Comparison of ENCODE assay signal across 1 cellular context in the genomic region with DNA sequence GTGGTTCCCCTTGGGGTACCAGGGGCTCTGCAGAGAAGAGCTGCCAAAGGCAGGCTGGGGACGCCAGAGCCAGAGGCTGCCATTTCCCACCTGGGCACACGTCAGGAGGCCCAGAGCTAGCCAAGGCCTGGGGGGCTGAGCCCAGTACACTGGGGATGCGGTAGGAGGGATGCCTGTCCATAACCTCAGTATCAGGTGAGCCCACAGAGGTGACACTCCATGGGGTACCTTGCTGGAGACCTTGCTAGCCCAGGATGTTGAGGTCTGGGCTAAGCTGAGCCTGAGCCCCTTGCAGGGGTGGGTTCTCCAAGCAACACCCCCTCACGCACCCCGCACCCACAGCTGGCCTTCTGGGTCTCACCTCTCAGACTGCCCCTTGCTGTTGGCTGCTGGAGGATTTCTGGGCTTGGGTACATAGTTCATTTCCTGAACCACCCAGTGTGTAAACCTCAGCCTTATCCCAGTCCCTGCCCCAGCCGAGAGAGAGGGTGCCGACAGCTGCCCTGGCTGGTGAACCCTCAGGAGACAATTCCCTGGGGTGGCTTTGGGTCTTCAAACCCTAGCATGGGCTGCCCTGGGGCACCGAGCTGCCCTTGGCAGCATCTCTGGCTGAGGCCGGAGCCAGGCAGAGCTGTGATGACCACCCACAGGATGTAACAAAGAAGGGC.
TF ChIP-seq lines count a peak whose summit lies in the region.

No MANE protein-coding gene starts in this region.

TF ChIP-seq in HepG2, 621 proteins besides CTCF, POLR2A, EP300 and RAD21 (continued from another document and continues in another):
- TF ChIP-seq, protein P1, sequence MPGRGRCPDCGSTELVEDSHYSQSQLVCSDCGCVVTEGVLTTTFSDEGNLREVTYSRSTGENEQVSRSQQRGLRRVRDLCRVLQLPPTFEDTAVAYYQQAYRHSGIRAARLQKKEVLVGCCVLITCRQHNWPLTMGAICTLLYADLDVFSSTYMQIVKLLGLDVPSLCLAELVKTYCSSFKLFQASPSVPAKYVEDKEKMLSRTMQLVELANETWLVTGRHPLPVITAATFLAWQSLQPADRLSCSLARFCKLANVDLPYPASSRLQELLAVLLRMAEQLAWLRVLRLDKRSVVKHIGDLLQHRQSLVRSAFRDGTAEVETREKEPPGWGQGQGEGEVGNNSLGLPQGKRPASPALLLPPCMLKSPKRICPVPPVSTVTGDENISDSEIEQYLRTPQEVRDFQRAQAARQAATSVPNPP (CRISPR knock-in tag; IDR thresholded peaks at IDR 0.05) = no peak
- TF ChIP-seq SMAD9 (CRISPR knock-in tag; IDR thresholded peaks at IDR 0.05) (no peak), ATF7-NPFF (CRISPR knock-in tag; IDR thresholded peaks at IDR 0.05; ENCODE audit: low read depth) (no peak), ZNF761 (CRISPR knock-in tag; conservative IDR thresholded peaks at IDR 0.05) (no peak), NR3C1 (CRISPR knock-in tag; IDR thresholded peaks at IDR 0.05) (no peak), ZNF382 (CRISPR knock-in tag; IDR thresholded peaks at IDR 0.05; ENCODE audit: borderline replicate concordance) (no peak), ZNF430 (CRISPR knock-in tag; IDR thresholded peaks at IDR 0.05) (no peak; the same call in 1 of the 2 replicates), ZFP82 (CRISPR knock-in tag; IDR thresholded peaks at IDR 0.05; ENCODE audit: borderline replicate concordance) (no peak), HNRNPUL1 (IDR thresholded peaks at IDR 0.05; ENCODE audit: low read depth, low read length) (no peak), SAFB2 (CRISPR knock-in tag; IDR thresholded peaks at IDR 0.05; ENCODE audit: borderline replicate concordance, low read depth) (no peak), NCOA1 (CRISPR knock-in tag; IDR thresholded peaks at IDR 0.05) (no peak), ZBTB8A (CRISPR knock-in tag; IDR thresholded peaks at IDR 0.05; ENCODE audit: borderline replicate concordance, low read depth) (no peak), TCF7 (IDR thresholded peaks at IDR 0.05; ENCODE audit: low read depth) (no peak), ZNF468 (CRISPR knock-in tag; IDR thresholded peaks at IDR 0.05) (no peak), ZNF562 (CRISPR knock-in tag; IDR thresholded peaks at IDR 0.05; ENCODE audit: borderline replicate concordance) (no peak), SUZ12 (IDR thresholded peaks at IDR 0.05; ENCODE audit: low read depth, low read length) (no peak), RBM39 (IDR thresholded peaks at IDR 0.05; ENCODE audit: low read depth, low read length, poor library complexity, severe bottlenecking) (no peak), NFYC (CRISPR knock-in tag; IDR thresholded peaks at IDR 0.05) (no peak), NAIF1 (CRISPR knock-in tag; IDR thresholded peaks at IDR 0.05; ENCODE audit: borderline replicate concordance) (no peak), IKZF4 (CRISPR knock-in tag; IDR thresholded peaks at IDR 0.05; ENCODE audit: borderline replicate concordance, low read depth, not compliant biosample characterization) (no peak), ZNF607 (CRISPR knock-in tag; IDR thresholded peaks at IDR 0.05; ENCODE audit: borderline replicate concordance) (no peak), ZNF138 (CRISPR knock-in tag; IDR thresholded peaks at IDR 0.05; ENCODE audit: low read depth) (no peak), ZSCAN9 (CRISPR knock-in tag; IDR thresholded peaks at IDR 0.05; ENCODE audit: borderline replicate concordance) (no peak; the same call in 1 of the 2 replicates), ISX (CRISPR knock-in tag; conservative IDR thresholded peaks at IDR 0.05) (no peak), NCOR1 (IDR thresholded peaks at IDR 0.05; ENCODE audit: borderline replicate concordance, low read length) (no peak), ZNF703 (CRISPR knock-in tag; IDR thresholded peaks at IDR 0.05; ENCODE audit: borderline replicate concordance) (no peak), ZNF563 (CRISPR knock-in tag; IDR thresholded peaks at IDR 0.05) (no peak; the same call in 1 of the 2 replicates), MED1 (CRISPR knock-in tag; IDR thresholded peaks at IDR 0.05) (peak; percentile 81), ZKSCAN1 (IDR thresholded peaks at IDR 0.05; ENCODE audit: low read length) (no peak), ZNF614 (CRISPR knock-in tag; IDR thresholded peaks at IDR 0.05; ENCODE audit: borderline replicate concordance) (no peak; the same call in 1 of the 2 replicates), ZC3H13 (CRISPR knock-in tag; IDR thresholded peaks at IDR 0.05) (no peak), ZNF550 (CRISPR knock-in tag; IDR thresholded peaks at IDR 0.05; ENCODE audit: borderline replicate concordance) (no peak), PLRG1 (conservative IDR thresholded peaks at IDR 0.05) (no peak), SATB2 (CRISPR knock-in tag; IDR thresholded peaks at IDR 0.05) (no peak), ZNF124 (CRISPR knock-in tag; IDR thresholded peaks at IDR 0.05) (no peak), CBX5 (CRISPR knock-in tag; IDR thresholded peaks at IDR 0.05; ENCODE audit: borderline replicate concordance) (no peak), ZNF776 (CRISPR knock-in tag; IDR thresholded peaks at IDR 0.05) (no peak), JUN (CRISPR knock-in tag; IDR thresholded peaks at IDR 0.05) (no peak), CREM (IDR thresholded peaks at IDR 0.05) (no peak), CREM (CRISPR knock-in tag; IDR thresholded peaks at IDR 0.05) (no peak)
- TF ChIP-seq, protein P2, sequence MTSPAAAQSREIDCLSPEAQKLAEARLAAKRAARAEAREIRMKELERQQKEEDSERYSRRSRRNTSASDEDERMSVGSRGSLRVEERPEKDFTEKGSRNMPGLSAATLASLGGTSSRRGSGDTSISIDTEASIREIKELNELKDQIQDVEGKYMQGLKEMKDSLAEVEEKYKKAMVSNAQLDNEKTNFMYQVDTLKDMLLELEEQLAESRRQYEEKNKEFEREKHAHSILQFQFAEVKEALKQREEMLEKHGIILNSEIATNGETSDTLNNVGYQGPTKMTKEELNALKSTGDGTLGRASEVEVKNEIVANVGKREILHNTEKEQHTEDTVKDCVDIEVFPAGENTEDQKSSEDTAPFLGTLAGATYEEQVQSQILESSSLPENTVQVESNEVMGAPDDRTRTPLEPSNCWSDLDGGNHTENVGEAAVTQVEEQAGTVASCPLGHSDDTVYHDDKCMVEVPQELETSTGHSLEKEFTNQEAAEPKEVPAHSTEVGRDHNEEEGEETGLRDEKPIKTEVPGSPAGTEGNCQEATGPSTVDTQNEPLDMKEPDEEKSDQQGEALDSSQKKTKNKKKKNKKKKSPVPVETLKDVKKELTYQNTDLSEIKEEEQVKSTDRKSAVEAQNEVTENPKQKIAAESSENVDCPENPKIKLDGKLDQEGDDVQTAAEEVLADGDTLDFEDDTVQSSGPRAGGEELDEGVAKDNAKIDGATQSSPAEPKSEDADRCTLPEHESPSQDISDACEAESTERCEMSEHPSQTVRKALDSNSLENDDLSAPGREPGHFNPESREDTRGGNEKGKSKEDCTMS (CRISPR knock-in tag; conservative IDR thresholded peaks at IDR 0.05) = no peak
- TF ChIP-seq, protein P3, sequence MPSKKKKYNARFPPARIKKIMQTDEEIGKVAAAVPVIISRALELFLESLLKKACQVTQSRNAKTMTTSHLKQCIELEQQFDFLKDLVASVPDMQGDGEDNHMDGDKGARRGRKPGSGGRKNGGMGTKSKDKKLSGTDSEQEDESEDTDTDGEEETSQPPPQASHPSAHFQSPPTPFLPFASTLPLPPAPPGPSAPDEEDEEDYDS (CRISPR knock-in tag; IDR thresholded peaks at IDR 0.05) = peak; percentile 52; the same call in 1 of the 2 replicates
- TF ChIP-seq, protein P4, sequence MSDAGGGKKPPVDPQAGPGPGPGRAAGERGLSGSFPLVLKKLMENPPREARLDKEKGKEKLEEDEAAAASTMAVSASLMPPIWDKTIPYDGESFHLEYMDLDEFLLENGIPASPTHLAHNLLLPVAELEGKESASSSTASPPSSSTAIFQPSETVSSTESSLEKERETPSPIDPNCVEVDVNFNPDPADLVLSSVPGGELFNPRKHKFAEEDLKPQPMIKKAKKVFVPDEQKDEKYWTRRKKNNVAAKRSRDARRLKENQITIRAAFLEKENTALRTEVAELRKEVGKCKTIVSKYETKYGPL (CRISPR knock-in tag; IDR thresholded peaks at IDR 0.05) = no peak
- TF ChIP-seq, protein P5, sequence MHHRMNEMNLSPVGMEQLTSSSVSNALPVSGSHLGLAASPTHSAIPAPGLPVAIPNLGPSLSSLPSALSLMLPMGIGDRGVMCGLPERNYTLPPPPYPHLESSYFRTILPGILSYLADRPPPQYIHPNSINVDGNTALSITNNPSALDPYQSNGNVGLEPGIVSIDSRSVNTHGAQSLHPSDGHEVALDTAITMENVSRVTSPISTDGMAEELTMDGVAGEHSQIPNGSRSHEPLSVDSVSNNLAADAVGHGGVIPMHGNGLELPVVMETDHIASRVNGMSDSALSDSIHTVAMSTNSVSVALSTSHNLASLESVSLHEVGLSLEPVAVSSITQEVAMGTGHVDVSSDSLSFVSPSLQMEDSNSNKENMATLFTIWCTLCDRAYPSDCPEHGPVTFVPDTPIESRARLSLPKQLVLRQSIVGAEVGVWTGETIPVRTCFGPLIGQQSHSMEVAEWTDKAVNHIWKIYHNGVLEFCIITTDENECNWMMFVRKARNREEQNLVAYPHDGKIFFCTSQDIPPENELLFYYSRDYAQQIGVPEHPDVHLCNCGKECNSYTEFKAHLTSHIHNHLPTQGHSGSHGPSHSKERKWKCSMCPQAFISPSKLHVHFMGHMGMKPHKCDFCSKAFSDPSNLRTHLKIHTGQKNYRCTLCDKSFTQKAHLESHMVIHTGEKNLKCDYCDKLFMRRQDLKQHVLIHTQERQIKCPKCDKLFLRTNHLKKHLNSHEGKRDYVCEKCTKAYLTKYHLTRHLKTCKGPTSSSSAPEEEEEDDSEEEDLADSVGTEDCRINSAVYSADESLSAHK (CRISPR knock-in tag; IDR thresholded peaks at IDR 0.05; ENCODE audit: borderline replicate concordance) = no peak
- TF ChIP-seq, protein P6, sequence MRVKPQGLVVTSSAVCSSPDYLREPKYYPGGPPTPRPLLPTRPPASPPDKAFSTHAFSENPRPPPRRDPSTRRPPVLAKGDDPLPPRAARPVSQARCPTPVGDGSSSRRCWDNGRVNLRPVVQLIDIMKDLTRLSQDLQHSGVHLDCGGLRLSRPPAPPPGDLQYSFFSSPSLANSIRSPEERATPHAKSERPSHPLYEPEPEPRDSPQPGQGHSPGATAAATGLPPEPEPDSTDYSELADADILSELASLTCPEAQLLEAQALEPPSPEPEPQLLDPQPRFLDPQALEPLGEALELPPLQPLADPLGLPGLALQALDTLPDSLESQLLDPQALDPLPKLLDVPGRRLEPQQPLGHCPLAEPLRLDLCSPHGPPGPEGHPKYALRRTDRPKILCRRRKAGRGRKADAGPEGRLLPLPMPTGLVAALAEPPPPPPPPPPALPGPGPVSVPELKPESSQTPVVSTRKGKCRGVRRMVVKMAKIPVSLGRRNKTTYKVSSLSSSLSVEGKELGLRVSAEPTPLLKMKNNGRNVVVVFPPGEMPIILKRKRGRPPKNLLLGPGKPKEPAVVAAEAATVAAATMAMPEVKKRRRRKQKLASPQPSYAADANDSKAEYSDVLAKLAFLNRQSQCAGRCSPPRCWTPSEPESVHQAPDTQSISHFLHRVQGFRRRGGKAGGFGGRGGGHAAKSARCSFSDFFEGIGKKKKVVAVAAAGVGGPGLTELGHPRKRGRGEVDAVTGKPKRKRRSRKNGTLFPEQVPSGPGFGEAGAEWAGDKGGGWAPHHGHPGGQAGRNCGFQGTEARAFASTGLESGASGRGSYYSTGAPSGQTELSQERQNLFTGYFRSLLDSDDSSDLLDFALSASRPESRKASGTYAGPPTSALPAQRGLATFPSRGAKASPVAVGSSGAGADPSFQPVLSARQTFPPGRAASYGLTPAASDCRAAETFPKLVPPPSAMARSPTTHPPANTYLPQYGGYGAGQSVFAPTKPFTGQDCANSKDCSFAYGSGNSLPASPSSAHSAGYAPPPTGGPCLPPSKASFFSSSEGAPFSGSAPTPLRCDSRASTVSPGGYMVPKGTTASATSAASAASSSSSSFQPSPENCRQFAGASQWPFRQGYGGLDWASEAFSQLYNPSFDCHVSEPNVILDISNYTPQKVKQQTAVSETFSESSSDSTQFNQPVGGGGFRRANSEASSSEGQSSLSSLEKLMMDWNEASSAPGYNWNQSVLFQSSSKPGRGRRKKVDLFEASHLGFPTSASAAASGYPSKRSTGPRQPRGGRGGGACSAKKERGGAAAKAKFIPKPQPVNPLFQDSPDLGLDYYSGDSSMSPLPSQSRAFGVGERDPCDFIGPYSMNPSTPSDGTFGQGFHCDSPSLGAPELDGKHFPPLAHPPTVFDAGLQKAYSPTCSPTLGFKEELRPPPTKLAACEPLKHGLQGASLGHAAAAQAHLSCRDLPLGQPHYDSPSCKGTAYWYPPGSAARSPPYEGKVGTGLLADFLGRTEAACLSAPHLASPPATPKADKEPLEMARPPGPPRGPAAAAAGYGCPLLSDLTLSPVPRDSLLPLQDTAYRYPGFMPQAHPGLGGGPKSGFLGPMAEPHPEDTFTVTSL (CRISPR knock-in tag; IDR thresholded peaks at IDR 0.05; ENCODE audit: borderline replicate concordance) = 0 out of 2 replicates have a peak, but pooled peaks have one; percentile 13
- TF ChIP-seq, protein P7, sequence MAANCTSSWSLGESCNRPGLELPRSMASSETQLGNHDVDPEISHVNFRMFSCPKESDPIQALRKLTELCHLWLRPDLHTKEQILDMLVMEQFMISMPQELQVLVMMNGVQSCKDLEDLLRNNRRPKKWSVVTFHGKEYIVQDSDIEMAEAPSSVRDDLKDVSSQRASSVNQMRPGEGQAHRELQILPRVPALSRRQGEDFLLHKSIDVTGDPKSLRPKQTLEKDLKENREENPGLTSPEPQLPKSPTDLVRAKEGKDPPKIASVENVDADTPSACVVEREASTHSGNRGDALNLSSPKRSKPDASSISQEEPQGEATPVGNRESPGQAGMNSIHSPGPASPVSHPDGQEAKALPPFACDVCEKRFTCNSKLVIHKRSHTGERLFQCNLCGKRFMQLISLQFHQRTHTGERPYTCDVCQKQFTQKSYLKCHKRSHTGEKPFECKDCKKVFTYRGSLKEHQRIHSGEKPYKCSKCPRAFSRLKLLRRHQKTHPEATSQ (CRISPR knock-in tag; IDR thresholded peaks at IDR 0.05; ENCODE audit: borderline replicate concordance) = no peak
- TF ChIP-seq, protein P8, sequence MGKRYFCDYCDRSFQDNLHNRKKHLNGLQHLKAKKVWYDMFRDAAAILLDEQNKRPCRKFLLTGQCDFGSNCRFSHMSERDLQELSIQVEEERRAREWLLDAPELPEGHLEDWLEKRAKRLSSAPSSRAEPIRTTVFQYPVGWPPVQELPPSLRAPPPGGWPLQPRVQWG (CRISPR knock-in tag; IDR thresholded peaks at IDR 0.05; ENCODE audit: borderline replicate concordance, low read depth) = no peak
- TF ChIP-seq, protein P9, sequence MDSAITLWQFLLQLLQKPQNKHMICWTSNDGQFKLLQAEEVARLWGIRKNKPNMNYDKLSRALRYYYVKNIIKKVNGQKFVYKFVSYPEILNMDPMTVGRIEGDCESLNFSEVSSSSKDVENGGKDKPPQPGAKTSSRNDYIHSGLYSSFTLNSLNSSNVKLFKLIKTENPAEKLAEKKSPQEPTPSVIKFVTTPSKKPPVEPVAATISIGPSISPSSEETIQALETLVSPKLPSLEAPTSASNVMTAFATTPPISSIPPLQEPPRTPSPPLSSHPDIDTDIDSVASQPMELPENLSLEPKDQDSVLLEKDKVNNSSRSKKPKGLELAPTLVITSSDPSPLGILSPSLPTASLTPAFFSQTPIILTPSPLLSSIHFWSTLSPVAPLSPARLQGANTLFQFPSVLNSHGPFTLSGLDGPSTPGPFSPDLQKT (CRISPR knock-in tag; IDR thresholded peaks at IDR 0.05; ENCODE audit: borderline replicate concordance) = no peak
